10 cellular contexts compared by ENCODE assay signal in genomic region chr13:46146898-46147297, GRCh38. TPM values are rescaled to one million over a fixed set of nuclear protein-coding genes. Genes with fewer than 3 reads are reported as not detected.
DNase-seq lines count a peak whose midpoint lies in the region; ATAC-seq and TF ChIP-seq lines count a peak whose summit lies in the region.
"Had no signal": no experiment of that assay in that cellular context is flagged by ENCODE, and none has a peak within 500 bp of the region (broad histone marks: within the 10 kb centered on the region; RNA-seq: fewer than 3 reads in every experiment).

No MANE protein-coding gene starts in this region.

- H3K27ac Mint-ChIP-seq in endodermal cell: no peak overlapping the region
- H3K27ac Mint-ChIP-seq in activated naive CD4-positive, alpha-beta T cell treated with anti-CD3 and anti-CD28 coated beads, Interleukin-2, amount 10 ng/mL, durations not matched to agents 7 days and 5 days: no peak overlapping the region

- no peak overlapping the region for H4K91ac ChIP-seq in neuronal stem cell (ENCODE audit: low read depth, low read length, poor library complexity)

- H2BK12ac ChIP-seq in neuronal stem cell (ENCODE audit: low read length): no peak overlapping the region

- H4K8ac ChIP-seq in neuronal stem cell (ENCODE audit: low read depth, low read length): no peak overlapping the region

- H3K27ac ChIP-seq in endodermal cell (ENCODE audit: low read depth, low read length) (no peak overlapping the region), neuronal stem cell (replicated peaks; ENCODE audit: low read length) (no peak overlapping the region)

- H3K4me3 ChIP-seq in endodermal cell (ENCODE audit: low read length) (no peak overlapping the region), neuronal stem cell (ENCODE audit: low read length in 2 of 2) (no peak overlapping the region)

- H3K18ac ChIP-seq in neuronal stem cell (ENCODE audit: low read length): no peak overlapping the region

- no peaks in the 10 kb centered on the region for H3K79me1 ChIP-seq in neuronal stem cell (ENCODE audit: low read depth, low read length)

- H3K4me3 Mint-ChIP-seq in endodermal cell: no peak overlapping the region
- no peak overlapping the region for H3K4me3 Mint-ChIP-seq in activated naive CD4-positive, alpha-beta T cell treated with anti-CD3 and anti-CD28 coated beads, Interleukin-2, amount 10 ng/mL, durations not matched to agents 7 days and 5 days

- peaks cover 5% of the 10 kb centered on the region for H3K9me3 Mint-ChIP-seq in endodermal cell
- no peaks in the 10 kb centered on the region for H3K9me3 Mint-ChIP-seq in activated naive CD4-positive, alpha-beta T cell treated with anti-CD3 and anti-CD28 coated beads, Interleukin-2, amount 10 ng/mL, durations not matched to agents 7 days and 5 days

- H3K4me1 ChIP-seq in endodermal cell (ENCODE audit: control insufficient read depth, insufficient read depth, low read length) (no peaks in the 10 kb centered on the region), neuronal stem cell (ENCODE audit: control insufficient read depth in 2 of 2, insufficient read depth in 1 of 2, low read depth in 1 of 2, low read length in 2 of 2) (peaks cover 0 to 2% of the 10 kb centered on the region in 2 donors)

- no peaks in the 10 kb centered on the region for H3K36me3 ChIP-seq in endodermal cell (ENCODE audit: control insufficient read depth, insufficient read depth, low read length)
- H3K36me3 ChIP-seq in neuronal stem cell (replicated peaks in 1 of 2; ENCODE audit: control insufficient read depth in 2 of 2, insufficient read depth in 2 of 2, low read length in 2 of 2): no peaks in the 10 kb centered on the region

- H3K9ac ChIP-seq in endodermal cell (ENCODE audit: extremely low read depth, low read length, poor library complexity, severe bottlenecking): no peak overlapping the region
- H3K9ac ChIP-seq in neuronal stem cell (ENCODE audit: low read depth, low read length, poor library complexity): no peak overlapping the region

- CTCF ChIA-PET in activated naive CD4-positive, alpha-beta T cell treated with anti-CD3 and anti-CD28 coated beads, Interleukin-2, amount 10 ng/mL, durations not matched to agents 7 days and 5 days (lab: Charles Lee): no interaction called here

- H3K4me1 Mint-ChIP-seq in endodermal cell: peaks cover 32% of the 10 kb centered on the region
- H3K4me1 Mint-ChIP-seq in activated naive CD4-positive, alpha-beta T cell treated with anti-CD3 and anti-CD28 coated beads, Interleukin-2, amount 10 ng/mL, durations not matched to agents 7 days and 5 days: peaks cover 12% of the 10 kb centered on the region

- H3K27me3 ChIP-seq in endodermal cell (ENCODE audit: control insufficient read depth, insufficient read depth, low read length, poor library complexity, severe bottlenecking) (peaks cover 5% of the 10 kb centered on the region), neuronal stem cell (ENCODE audit: control insufficient read depth in 3 of 3, insufficient read depth in 3 of 3, low read depth in 1 of 3, low read length in 3 of 3) (no peaks in the 10 kb centered on the region)

- no peak overlapping the region for H3K4me2 ChIP-seq in neuronal stem cell (ENCODE audit: insufficient read depth, low read length, poor library complexity, severe bottlenecking)

- no peak for ATAC-seq in HG03097 (IDR thresholded peaks at IDR 0.05; ENCODE audit: low FRiP score, unreplicated experiment)
- ATAC-seq: left colon had no signal

- DNase-seq in EH (ENCODE audit: low read depth): peak; percentile 15
- peak; percentile 42 to 54 for DNase-seq in NCI-H1930 (lab: John Stamatoyannopoulos, UW)
- peak; percentile 76 for DNase-seq in endodermal cell
- no peak for DNase-seq in neuronal stem cell (ENCODE audit: low spot score)
- no peak for DNase-seq in activated naive CD4-positive, alpha-beta T cell treated with anti-CD3 and anti-CD28 coated beads, Interleukin-2, amount 10 ng/mL, durations not matched to agents 7 days and 5 days
- DNase-seq in NCI-H1694 treated with DMSO at 0.1 percent for 48 hours (lab: John Stamatoyannopoulos, UW): no peak
- no peak for DNase-seq in stimulated activated naive CD4-positive, alpha-beta T cell (lab: John Stamatoyannopoulos, UW)
- DNase-seq: activated CD4-positive, alpha-beta T cell treated with anti-CD3 and anti-CD28 coated beads for 1 hour; left colon had no signal

- H3K23ac ChIP-seq in neuronal stem cell (ENCODE audit: low read depth, low read length, poor library complexity): no peak overlapping the region

- 37 to 49% methylated on average over 3 of the region's 3 CpGs for WGBS in endodermal cell (ENCODE audit: insufficient coverage in 1 of 2, insufficient read length in 1 of 2), 2 experiments
- WGBS in neuronal stem cell (ENCODE audit: extremely low coverage in 2 of 2, insufficient read length in 2 of 2, insufficient replicate concordance in 1 of 2), 2 donors: no CpG with 5 or more reads among the region's 3 CpGs

- no peaks in the 10 kb centered on the region for H3K27me3 Mint-ChIP-seq in endodermal cell (ENCODE audit: insufficient read depth)
- H3K27me3 Mint-ChIP-seq in activated naive CD4-positive, alpha-beta T cell treated with anti-CD3 and anti-CD28 coated beads, Interleukin-2, amount 10 ng/mL, durations not matched to agents 7 days and 5 days: no peaks in the 10 kb centered on the region

- peaks cover 12% of the 10 kb centered on the region for H3K9me3 ChIP-seq in endodermal cell (ENCODE audit: control insufficient read depth, low read length)
- H3K9me3 ChIP-seq in neuronal stem cell (replicated peaks in 1 of 2; ENCODE audit: control insufficient read depth in 2 of 2, insufficient read depth in 1 of 2, low read depth in 1 of 2, low read length in 2 of 2): no peaks in the 10 kb centered on the region

- no peak overlapping the region for H2BK120ac ChIP-seq in neuronal stem cell (ENCODE audit: low read depth, low read length)

- no peak overlapping the region for H2BK5ac ChIP-seq in neuronal stem cell (ENCODE audit: low read length)

- H3K14ac ChIP-seq in neuronal stem cell (ENCODE audit: low read length): no peak overlapping the region

- no peak overlapping the region for H2AK5ac ChIP-seq in neuronal stem cell (ENCODE audit: low read depth, low read length)

- no peak overlapping the region for H3K4ac ChIP-seq in neuronal stem cell (ENCODE audit: low read length)

- H2AFZ ChIP-seq in neuronal stem cell (ENCODE audit: low read length): peak overlapping the region; percentile 41

- TF ChIP-seq CTCF in endodermal cell (conservative IDR thresholded peaks at IDR 0.05): peak; percentile 76

- peaks cover 4% of the 10 kb centered on the region for H3K36me3 Mint-ChIP-seq in endodermal cell (ENCODE audit: low read depth)
- H3K36me3 Mint-ChIP-seq in activated naive CD4-positive, alpha-beta T cell treated with anti-CD3 and anti-CD28 coated beads, Interleukin-2, amount 10 ng/mL, durations not matched to agents 7 days and 5 days: peaks cover 77% of the 10 kb centered on the region

- H2BK15ac ChIP-seq in neuronal stem cell (ENCODE audit: low read length): no peak overlapping the region

RNA-seq across cellular contexts. Expression of gene LCP1, which starts 35.1 kb away (rescaled TPM):
- 10 to 100 TPM in 1 of 2 donors, 1 to 10 TPM in 1; 3.0 to 16.8 TPM for total RNA-seq in endodermal cell
- polyA plus RNA-seq in endodermal cell (2013, experiment 1 of 2): 1.5 TPM
- polyA plus RNA-seq in endodermal cell (2013, experiment 2 of 2): 1.5 TPM
- 0.22 TPM for polyA plus RNA-seq in neuronal stem cell (2013, experiment 1 of 2)
- 0.21 TPM for polyA plus RNA-seq in neuronal stem cell (2013, experiment 2 of 2)

RNA-seq across cellular contexts. Expression of gene CPB2, which starts 42.1 kb away (rescaled TPM):
- total RNA-seq in endodermal cell: not detected
- polyA plus RNA-seq in endodermal cell (2013, experiment 1 of 2): not detected
- polyA plus RNA-seq in endodermal cell (2013, experiment 2 of 2): not detected
- polyA plus RNA-seq in neuronal stem cell (2013, experiment 1 of 2): not detected
- not detected for polyA plus RNA-seq in neuronal stem cell (2013, experiment 2 of 2)
- total RNA-seq: left colon had no signal

Comparison
In these comparisons a context has a peak if more than half of its experiments do, and no peak if none do; other contexts are left out.
1. DNase-seq: peak in EH (single experiment), NCI-H1930 (2 of 2) and endodermal cell (single experiment); none in neuronal stem cell (single experiment), activated naive CD4-positive, alpha-beta T cell treated with anti-CD3 and anti-CD28 coated beads, Interleukin-2, amount 10 ng/mL, durations not matched to agents 7 days and 5 days (single experiment), NCI-H1694 treated with DMSO at 0.1 percent for 48 hours (single experiment) and stimulated activated naive CD4-positive, alpha-beta T cell (0 of 6).